14 cellular contexts compared by ENCODE assay signal in genomic region chr3:70383360-70383831, GRCh38.
DNase-seq lines count a peak whose midpoint lies in the region; ATAC-seq and TF ChIP-seq lines count a peak whose summit lies in the region.
"Had no signal": no experiment of that assay in that cellular context is flagged by ENCODE, and none has a peak within 500 bp of the region (broad histone marks: within the 10 kb centered on the region; RNA-seq: fewer than 3 reads in every experiment).

No MANE protein-coding gene starts in this region.

- H3K4me3 ChIP-seq in MM.1S (ENCODE audit: low read length), result peak overlapping the region; percentile 55
- H3K4me3 ChIP-seq: esophagus muscularis mucosa, SK-N-MC had no signal

- TF ChIP-seq CTCF in MM.1S (IDR thresholded peaks at IDR 0.05; ENCODE audit: low read length), result no peak
- no peak for TF ChIP-seq CTCF in osteocyte (IDR thresholded peaks at IDR 0.05)
- no peak for TF ChIP-seq CTCF in mesothelial cell of epicardium (IDR thresholded peaks at IDR 0.05; ENCODE audit: unreplicated experiment)

- H3K4me2 ChIP-seq in MM.1S (ENCODE audit: low read depth, low read length), result peak overlapping the region; percentile 86

- H3K4me1 ChIP-seq in MM.1S (ENCODE audit: low read length), result peaks cover 19% of the 10 kb centered on the region

- H3K9me2 ChIP-seq in MM.1S (replicated peaks; ENCODE audit: insufficient read depth, low read length), result no peaks in the 10 kb centered on the region

- H3K79me2 ChIP-seq in MM.1S (ENCODE audit: low read length), result no peaks in the 10 kb centered on the region

- H3K27ac Mint-ChIP-seq in osteocyte (ENCODE audit: unreplicated experiment) (no peak overlapping the region), mesothelial cell of epicardium (no peak overlapping the region)

- H3K27me3 Mint-ChIP-seq in osteocyte (ENCODE audit: unreplicated experiment) (peaks cover 9% of the 10 kb centered on the region), mesothelial cell of epicardium (ENCODE audit: low read depth) (peaks cover 7% of the 10 kb centered on the region)

- H2AFZ ChIP-seq in MM.1S (ENCODE audit: low read length), result peak overlapping the region; percentile 68

- no peaks in the 10 kb centered on the region for H3K36me3 ChIP-seq in MM.1S (replicated peaks; ENCODE audit: insufficient read depth, low read length)
- H3K36me3 ChIP-seq: esophagus muscularis mucosa had no signal

- H4K20me1 ChIP-seq in MM.1S (ENCODE audit: insufficient read depth, low read length), result no peaks in the 10 kb centered on the region

- H3K36me3 Mint-ChIP-seq in osteocyte (ENCODE audit: unreplicated experiment), result no peaks in the 10 kb centered on the region
- no peaks in the 10 kb centered on the region for H3K36me3 Mint-ChIP-seq in mesothelial cell of epicardium

- H3K9me3 Mint-ChIP-seq in osteocyte (ENCODE audit: unreplicated experiment), result no peaks in the 10 kb centered on the region
- H3K9me3 Mint-ChIP-seq in mesothelial cell of epicardium, result no peaks in the 10 kb centered on the region

- DNase-seq in MM.1S, result peak; percentile 89
- DNase-seq in osteocyte (ENCODE audit: extremely low spot score, unreplicated experiment), result no peak
- DNase-seq in NCI-H510A (lab: John Stamatoyannopoulos, UW), result no peak
- DNase-seq in mesothelial cell of epicardium (ENCODE audit: low spot score in 2 of 2, unreplicated experiment in 2 of 2), result no peak
- DNase-seq in AG08395 (ENCODE audit: low spot score), result no peak
- DNase-seq: activated CD4-positive, alpha-beta T cell treated with anti-CD3 and anti-CD28 coated beads, Interleukin-2, amount 50 U/mL, for 1 hour; AML-193; GDM1; NCI-H2081 had no signal

- peak overlapping the region; percentile 66 for H3K27ac ChIP-seq in MM.1S (ENCODE audit: low read length)
- H3K27ac ChIP-seq: SK-N-MC had no signal

- no peaks in the 10 kb centered on the region for H3K27me3 ChIP-seq in MM.1S (replicated peaks; ENCODE audit: insufficient read depth, low read length)
- H3K27me3 ChIP-seq: esophagus muscularis mucosa had no signal

- H3K9ac ChIP-seq in MM.1S (ENCODE audit: low read length), result peak overlapping the region; percentile 41; the same call in 1 of the 2 replicates

- ATAC-seq in GM18498 (IDR thresholded peaks at IDR 0.05; ENCODE audit: unreplicated experiment) (peak; percentile 98), GM19455 (IDR thresholded peaks at IDR 0.05; ENCODE audit: unreplicated experiment) (peak; percentile 97), HG02938 (IDR thresholded peaks at IDR 0.05; ENCODE audit: unreplicated experiment) (peak; percentile 99)

- H3K4me3 Mint-ChIP-seq in osteocyte (ENCODE audit: unreplicated experiment) (no peak overlapping the region), mesothelial cell of epicardium (no peak overlapping the region)

- H3K9me3 ChIP-seq in MM.1S (replicated peaks; ENCODE audit: insufficient read depth, low read length), result no peaks in the 10 kb centered on the region
- H3K9me3 ChIP-seq: esophagus muscularis mucosa had no signal

- peaks cover 2% of the 10 kb centered on the region for H3K4me1 Mint-ChIP-seq in osteocyte (ENCODE audit: unreplicated experiment)
- H3K4me1 Mint-ChIP-seq in mesothelial cell of epicardium, result peaks cover 10% of the 10 kb centered on the region

- H3F3A ChIP-seq in MM.1S (ENCODE audit: insufficient read depth, low read length), result peaks cover 7% of the 10 kb centered on the region; the same call in 1 of the 2 replicates
